1 cellular context compared by ENCODE assay signal in genomic region chr13:26202365-26202972, GRCh38.
TF ChIP-seq lines count a peak whose summit lies in the region.

No MANE protein-coding gene starts in this region.

TF ChIP-seq in IMR-90, 13 proteins besides CTCF, POLR2A, EP300 and RAD21 (continued from another document):
- TF ChIP-seq CEBPB (IDR thresholded peaks at IDR 0.05; ENCODE audit: low read depth, low read length) = peak; percentile 73; the same call in 1 of the 2 replicates
- TF ChIP-seq NFE2L2 (IDR thresholded peaks at IDR 0.05; ENCODE audit: low read depth, low read length) = peak; percentile 22; the same call in 1 of the 2 replicates
- no peak for TF ChIP-seq BHLHE40 (IDR thresholded peaks at IDR 0.05; ENCODE audit: low read depth, low read length)
TF ChIP-seq in IMR-90: peak in this region for 3.
